8 cellular contexts compared by ENCODE assay signal in genomic region chr5:138752951-138753793, GRCh38. TPM values are rescaled to one million over a fixed set of nuclear protein-coding genes. Genes with fewer than 3 reads are reported as not detected.
DNase-seq lines count a peak whose midpoint lies in the region; ATAC-seq and TF ChIP-seq lines count a peak whose summit lies in the region.

CTNNA1 (plus strand) TSS chr5:138753425; CDS start chr5:138781925, 28,500 bp downstream.

- intact Hi-C loops in CD4-positive, alpha-beta memory T cell (cut with micrococcal nuclease): loop anchor here (10.0 kb wide), 1 partner anchor 108 kb away; no protein-coding TSS in a partner anchor
- intact Hi-C loops in ascending aorta (cut with DNase I) (loop anchor here (5.0 to 10.0 kb wide), 3 partner anchors 274 to 509 kb away; partner anchors contain the start of gene SIL1), uterus (cut with DNase I; ENCODE audit: low total_unique reads) (loop anchor here (5.0 kb wide), 1 partner anchor 176 kb away; the partner anchor contains the start of gene HSPA9)

- H3K27ac Mint-ChIP-seq in CD4-positive, alpha-beta memory T cell: peak within 1 kb of the TSS in 6 of 7 donors; percentile 32 to 88 (median 67)
- no peak within 1 kb of the TSS for H3K27ac Mint-ChIP-seq in T-helper 17 cell

- H3K9me3 Mint-ChIP-seq in CD4-positive, alpha-beta memory T cell: peaks cover 0 to 10% (median 0%) of the 10 kb centered on the region in 8 donors

- H3K27me3 Mint-ChIP-seq in CD4-positive, alpha-beta memory T cell: peaks cover 8% of the 10 kb centered on the region in 2 donors
- peaks cover 18% of the 10 kb centered on the region for H3K27me3 Mint-ChIP-seq in T-helper 17 cell

- H3K36me3 ChIP-seq in CD4-positive, alpha-beta memory T cell (ENCODE audit: insufficient read depth, low read length): no peaks in the 10 kb centered on the region
- H3K36me3 ChIP-seq in ascending aorta (peaks cover 2% of the 10 kb centered on the region in 2 donors), right atrium auricular region (peaks cover 7% of the 10 kb centered on the region), uterus (no peaks in the 10 kb centered on the region)

- CTCF ChIA-PET in CD4-positive, alpha-beta memory T cell (lab: Charles Lee; ENCODE audit: partially characterized antibody): interaction anchor here (1.0 to 1.3 kb wide), 2 partner anchors 36 to 135 kb away, joined by 4 read pairs; no protein-coding TSS in a partner anchor

- H3K4me1 ChIP-seq in CD4-positive, alpha-beta memory T cell (ENCODE audit: insufficient read depth, low read length): peaks cover 13% of the 10 kb centered on the region
- H3K4me1 ChIP-seq in ascending aorta: peaks cover 6 to 24% of the 10 kb centered on the region in 2 donors
- H3K4me1 ChIP-seq in right atrium auricular region: peaks cover 0 to 41% of the 10 kb centered on the region in 2 donors
- peaks cover 5 to 14% of the 10 kb centered on the region in 2 donors for H3K4me1 ChIP-seq in uterus

- H3K36me3 Mint-ChIP-seq in CD4-positive, alpha-beta memory T cell: peaks cover 2 to 15% of the 10 kb centered on the region in 2 donors
- H3K36me3 Mint-ChIP-seq in T-helper 17 cell (ENCODE audit: low read depth): peaks cover 5% of the 10 kb centered on the region

- peak; percentile 35 to 60 (median 39) for DNase-seq in CD4-positive, alpha-beta memory T cell
- DNase-seq in Kasumi-1 (lab: John Stamatoyannopoulos, UW): peak; percentile 48 to 53
- DNase-seq in T-helper 17 cell: peak; percentile 9 to 62 (median 48)
- peak; percentile 13 to 86 for DNase-seq in ascending aorta (ENCODE audit: low spot score in 2 of 2)
- peak; percentile 74 for DNase-seq in right atrium auricular region (ENCODE audit: low spot score)
- peak; percentile 69 for DNase-seq in putamen (ENCODE audit: low spot score)
- peak; percentile 82 to 83 for DNase-seq in uterus

- no peaks in the 10 kb centered on the region for H3K27me3 ChIP-seq in CD4-positive, alpha-beta memory T cell (ENCODE audit: insufficient read depth, low read length)
- H3K27me3 ChIP-seq in ascending aorta (no peaks in the 10 kb centered on the region), right atrium auricular region (no peaks in the 10 kb centered on the region), uterus (no peaks in the 10 kb centered on the region)

- TF ChIP-seq POLR2A in uterus (IDR thresholded peaks at IDR 0.05): peak; percentile 62 to 74

- TF ChIP-seq CTCF in ascending aorta (IDR thresholded peaks at IDR 0.05) (no peak), right atrium auricular region (IDR thresholded peaks at IDR 0.05) (no peak), uterus (IDR thresholded peaks at IDR 0.05) (peak in 1 of 4 experiments; percentile 17)

- H3K4me1 Mint-ChIP-seq in CD4-positive, alpha-beta memory T cell: peaks cover 12 to 36% (median 22%) of the 10 kb centered on the region in 4 donors
- peaks cover 19% of the 10 kb centered on the region for H3K4me1 Mint-ChIP-seq in T-helper 17 cell

- no peak within 1 kb of the TSS for H3K27ac ChIP-seq in CD4-positive, alpha-beta memory T cell (ENCODE audit: low read depth, low read length)
- H3K27ac ChIP-seq in ascending aorta: peak within 1 kb of the TSS; percentile 98 to 100
- H3K27ac ChIP-seq in right atrium auricular region: peak within 1 kb of the TSS; percentile 100
- H3K27ac ChIP-seq in uterus: peak within 1 kb of the TSS; percentile 98 to 99

- peak; percentile 32 for ATAC-seq in GM21367 (IDR thresholded peaks at IDR 0.05; ENCODE audit: unreplicated experiment)
- ATAC-seq in T-helper 17 cell: peak; percentile 72

- peak within 1 kb of the TSS; percentile 79 to 89 (median 84) for H3K4me3 Mint-ChIP-seq in CD4-positive, alpha-beta memory T cell
- peak within 1 kb of the TSS; percentile 86 for H3K4me3 Mint-ChIP-seq in T-helper 17 cell

- no peaks in the 10 kb centered on the region for H3K9me3 ChIP-seq in CD4-positive, alpha-beta memory T cell (ENCODE audit: control insufficient read depth in 1 of 2, low read length in 2 of 2)
- H3K9me3 ChIP-seq in T-helper 17 cell (ENCODE audit: control insufficient read depth, low read length, poor library complexity, severe bottlenecking) (no peaks in the 10 kb centered on the region), ascending aorta (no peaks in the 10 kb centered on the region), right atrium auricular region (peaks cover 0 to 2% of the 10 kb centered on the region in 2 donors), uterus (no peaks in the 10 kb centered on the region)

- POLR2A ChIA-PET in CD4-positive, alpha-beta memory T cell (lab: Charles Lee; ENCODE audit: partially characterized antibody): interaction anchor here (1.0 to 1.9 kb wide), 4 partner anchors 99 to 540 kb away, joined by 3 to 4 read pairs (median 3); partner anchors contain the start of genes HSPA9 and MATR3

- H3K4me3 ChIP-seq in CD4-positive, alpha-beta memory T cell (ENCODE audit: low read length in 2 of 2): peak within 1 kb of the TSS; percentile 65
- H3K4me3 ChIP-seq in ascending aorta (peak within 1 kb of the TSS; percentile 93 to 98), right atrium auricular region (peak within 1 kb of the TSS; percentile 98 to 100), uterus (peak within 1 kb of the TSS; percentile 87 to 94)

RNA-seq across cellular contexts. Expression of gene CTNNA1, which starts in this region (rescaled TPM):
- total RNA-seq in CD4-positive, alpha-beta memory T cell: 10 to 100 TPM; 22.7 to 26.1 TPM
- polyA plus RNA-seq in CD4-positive, alpha-beta memory T cell: 10 to 100 TPM; 10.1 to 12.2 TPM
- total RNA-seq in T-helper 17 cell (10 to 100 TPM; 13.7 to 20.9 TPM), ascending aorta (310 TPM), right atrium auricular region (100 to 1,000 TPM; 247 to 288 TPM), uterus (100 to 1,000 TPM; 140 to 752 (median 389) TPM)

Comparison
In these comparisons a context has a peak if more than half of its experiments do, and no peak if none do; other contexts are left out.
1. RNA of gene CTNNA1 (total RNA-seq): 140 to 752 TPM in uterus, 310 TPM in ascending aorta (single experiment) and 247 to 288 TPM in right atrium auricular region; 22.7 to 26.1 TPM in CD4-positive, alpha-beta memory T cell and 13.7 to 20.9 TPM in T-helper 17 cell; every median in the first group is over 4 times any median in the second.
2. Peak in every context shown above with its lines, with median percentiles within 50 percentile points of each other: DNase-seq and H3K4me3 ChIP-seq.